2 cellular contexts compared by ENCODE assay signal in genomic region chr18:6411367-6411766, GRCh38.
A peak's percentile ranks its signal among the peaks of the same experiment; 100 is the strongest.
TF ChIP-seq lines count a peak whose summit lies in the region.

No MANE protein-coding gene starts in this region.

TF ChIP-seq in HepG2, 621 proteins besides CTCF, POLR2A, EP300 and RAD21:
- TF ChIP-seq SIX1 (CRISPR knock-in tag; IDR thresholded peaks at IDR 0.05; ENCODE audit: borderline replicate concordance) = no peak
- TF ChIP-seq ZBTB1 (CRISPR knock-in tag; IDR thresholded peaks at IDR 0.05; ENCODE audit: borderline replicate concordance) = no peak
- TF ChIP-seq PRPF4 (IDR thresholded peaks at IDR 0.05; ENCODE audit: low read depth, low read length, poor library complexity, severe bottlenecking) = no peak

TF ChIP-seq in GM12878, 131 proteins besides CTCF, POLR2A, EP300 and RAD21:
- TF ChIP-seq ZNF687 (IDR thresholded peaks at IDR 0.05) = no peak
- peak; percentile 12; the same call in 1 of the 2 replicates for TF ChIP-seq RUNX3 (IDR thresholded peaks at IDR 0.05; ENCODE audit: low read length)
